Comparison of ENCODE assay signal across 11 cellular contexts in the genomic region with DNA sequence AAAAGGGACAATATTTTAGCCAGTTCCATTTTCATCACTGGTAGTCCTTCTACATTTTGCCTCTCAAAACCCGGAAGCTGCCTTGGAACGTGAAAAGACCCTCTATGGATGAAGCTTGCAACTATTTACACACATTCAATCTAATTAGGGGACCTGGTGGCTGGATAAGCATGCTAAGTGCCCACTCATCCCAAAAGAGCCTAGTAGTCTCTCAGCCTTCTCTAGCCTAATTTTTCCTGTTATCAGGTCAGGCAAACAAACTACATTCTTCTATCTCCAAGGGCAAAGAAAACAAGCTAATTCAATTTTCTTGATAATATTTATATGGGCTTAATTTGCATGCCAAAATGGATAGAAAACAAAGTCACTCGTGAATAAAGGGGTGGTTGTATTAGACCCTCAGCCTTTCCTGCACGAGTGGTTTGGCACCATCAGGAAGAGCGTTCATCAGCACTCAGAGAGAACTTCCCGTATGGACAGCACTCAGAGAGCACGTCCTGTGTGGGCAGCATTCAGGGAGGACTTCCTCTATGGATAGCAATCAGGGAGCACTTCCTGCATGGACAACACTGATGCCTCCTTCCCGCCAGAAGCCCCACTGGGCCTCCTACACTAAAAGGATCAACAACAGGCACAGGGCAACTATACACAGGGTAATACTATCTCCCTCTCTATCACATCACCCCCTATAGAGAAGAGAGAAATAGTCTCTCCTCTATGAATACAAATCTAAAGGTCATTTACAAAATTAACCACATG.
DNase-seq lines count a peak whose midpoint lies in the region; ATAC-seq and TF ChIP-seq lines count a peak whose summit lies in the region.
"Had no signal": no experiment of that assay in that cellular context is flagged by ENCODE, and none has a peak within 500 bp of the region (broad histone marks: within the 10 kb centered on the region; RNA-seq: fewer than 3 reads in every experiment).

No MANE protein-coding gene starts in this region.

- H3K36me3 ChIP-seq in lower lobe of right lung, result peaks cover 4% of the 10 kb centered on the region
- H3K36me3 ChIP-seq in effector memory CD4-positive, alpha-beta T cell (ENCODE audit: control insufficient read depth, insufficient read depth, low read length), result peaks cover 4% of the 10 kb centered on the region

- no peaks in the 10 kb centered on the region for H3K9me3 ChIP-seq in lower lobe of right lung
- no peaks in the 10 kb centered on the region for H3K9me3 ChIP-seq in effector memory CD4-positive, alpha-beta T cell (ENCODE audit: control insufficient read depth, low read length)

- no peak for TF ChIP-seq CTCF in cardiac fibroblast (IDR thresholded peaks at IDR 0.05; ENCODE audit: low read depth, low read length)
- TF ChIP-seq CTCF in lower lobe of right lung (IDR thresholded peaks at IDR 0.05), result no peak

- peaks cover 99% of the 10 kb centered on the region for H3K4me1 ChIP-seq in lower lobe of right lung
- peaks cover 23% of the 10 kb centered on the region for H3K4me1 ChIP-seq in effector memory CD4-positive, alpha-beta T cell (ENCODE audit: control insufficient read depth, insufficient read depth, low read length, poor library complexity, severe bottlenecking)

- intact Hi-C loops in Right ventricle myocardium inferior (cut with DNase I) (loop anchor here (2.0 to 5.0 kb wide), 2 partner anchors 41 to 56 kb away; no protein-coding TSS in a partner anchor), cardiac septum (cut with DNase I) (loop anchor here (5.0 kb wide), 3 partner anchors 36 to 79 kb away; no protein-coding TSS in a partner anchor), lower lobe of right lung (cut with DNase I) (no loop called here)

- H3K27me3 ChIP-seq in lower lobe of right lung (ENCODE audit: low read depth), result no peaks in the 10 kb centered on the region
- H3K27me3 ChIP-seq in effector memory CD4-positive, alpha-beta T cell (replicated peaks; ENCODE audit: control insufficient read depth, insufficient read depth, low read length, poor library complexity, severe bottlenecking), result no peaks in the 10 kb centered on the region

- H3K27ac ChIP-seq in lower lobe of right lung, result peak overlapping the region; percentile 73
- H3K27ac ChIP-seq in effector memory CD4-positive, alpha-beta T cell (ENCODE audit: insufficient read depth, low read length, poor library complexity, severe bottlenecking), result no peak overlapping the region
- H3K27ac ChIP-seq: HL-60 had no signal

- ATAC-seq in Right ventricle myocardium inferior (peak; percentile 20), lower lobe of right lung (peak; percentile 38 to 56), HG02763 (IDR thresholded peaks at IDR 0.05; ENCODE audit: unreplicated experiment) (no peak)

- H3K4me3 ChIP-seq in cardiac fibroblast (replicated peaks in 1 of 2; ENCODE audit: low read depth in 2 of 2, low read length in 2 of 2) (no peak overlapping the region), lower lobe of right lung (no peak overlapping the region)
- H3K4me3 ChIP-seq in effector memory CD4-positive, alpha-beta T cell (ENCODE audit: insufficient read depth, low read depth, low read length, poor library complexity, severe bottlenecking), result no peak overlapping the region

- peak; percentile 60 for DNase-seq in Right ventricle myocardium inferior (ENCODE audit: missing footprints)
- DNase-seq in cardiac septum (ENCODE audit: low spot score), result no peak
- DNase-seq in cardiac fibroblast (ENCODE audit: low read depth in 2 of 2), result peak; percentile 66 to 67
- peak; percentile 55 for DNase-seq in lower lobe of right lung
- no peak for DNase-seq in effector memory CD4-positive, alpha-beta T cell
- no peak for DNase-seq in cerebellar cortex (ENCODE audit: low spot score)
- no peak for DNase-seq in activated gamma-delta T cell treated with Interleukin-2 at 50 U/mL for 16 hours
- DNase-seq: activated B cell treated with CpG ODN at 0.5 μM for 24 hours, NCI-H524 treated with DMSO at 0.1 percent for 48 hours had no signal

Comparison
In these comparisons a context has a peak if more than half of its experiments do, and no peak if none do; other contexts are left out.
1. DNase-seq: peak in Right ventricle myocardium inferior (single experiment), cardiac fibroblast (2 of 2) and lower lobe of right lung (single experiment); none in cardiac septum (single experiment), effector memory CD4-positive, alpha-beta T cell (0 of 3), cerebellar cortex (single experiment) and activated gamma-delta T cell treated with Interleukin-2 at 50 U/mL for 16 hours (single experiment).